Comparison of ENCODE assay signal across 21 cellular contexts in the genomic region with DNA sequence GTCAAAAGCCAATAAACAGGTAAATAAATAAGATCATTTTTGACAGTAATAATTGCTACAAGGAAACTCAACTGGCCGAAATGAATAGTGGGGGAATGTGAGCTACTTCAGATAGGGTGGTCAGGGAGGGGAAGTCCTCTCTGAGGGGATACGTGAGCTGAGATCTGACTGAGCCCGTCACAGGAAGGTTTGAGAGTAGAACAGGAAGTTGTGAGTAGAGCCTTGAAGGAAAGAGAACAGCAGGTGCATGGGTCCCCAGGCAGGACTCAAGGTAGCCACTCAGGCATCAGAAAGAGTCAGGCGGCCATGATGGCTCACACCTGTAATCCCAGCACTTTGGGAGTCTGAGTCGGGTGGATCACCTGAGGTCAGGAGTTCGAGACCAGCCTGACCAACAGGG. TPM values are rescaled to one million over a fixed set of nuclear protein-coding genes. Genes with fewer than 3 reads are reported as not detected.
A peak's percentile ranks its signal among the peaks of the same experiment; 100 is the strongest.
DNase-seq lines count a peak whose midpoint lies in the region; ATAC-seq and TF ChIP-seq lines count a peak whose summit lies in the region.
"Had no signal": no experiment of that assay in that cellular context is flagged by ENCODE, and none has a peak within 500 bp of the region (broad histone marks: within the 10 kb centered on the region; RNA-seq: fewer than 3 reads in every experiment).

No MANE protein-coding gene starts in this region.

- POLR2A ChIA-PET in activated naive CD8-positive, alpha-beta T cell treated with anti-CD3 and anti-CD28 coated beads, Interleukin-2, amount 10 ng/mL, durations not matched to agents 7 days and 5 days (lab: Charles Lee): interaction anchor here (0.9 to 1.0 kb wide), 2 partner anchors 10 to 14 kb away, joined by 3 read pairs; no protein-coding TSS in a partner anchor

- H3K27ac Mint-ChIP-seq in activated naive CD8-positive, alpha-beta T cell treated with anti-CD3 and anti-CD28 coated beads, Interleukin-2, amount 10 ng/mL, durations not matched to agents 7 days and 5 days: peak overlapping the region; percentile 68
- peak overlapping the region; percentile 63 to 68 for H3K27ac Mint-ChIP-seq in natural killer cell
- peak overlapping the region in 1 of 3 experiments; percentile 27; a peak in 1 of 7 replicates for H3K27ac Mint-ChIP-seq in H9
- H3K27ac Mint-ChIP-seq: activated CD4-positive, alpha-beta T cell treated with anti-CD3 and anti-CD28 coated beads, Interleukin-2, amount 10 ng/mL, durations not matched to agents 24 days and 14 days had no signal

- H3K14ac ChIP-seq in H9 (ENCODE audit: insufficient read depth, low read length): no peak overlapping the region

- no peak overlapping the region for H3K4ac ChIP-seq in H9 (ENCODE audit: low read depth, low read length)

- ATAC-seq in activated naive CD8-positive, alpha-beta T cell treated with anti-CD3 and anti-CD28 coated beads, Interleukin-2, amount 10 ng/mL, durations not matched to agents 7 days and 5 days (ENCODE audit: low read depth): peak; percentile 53
- ATAC-seq in natural killer cell: no peak

- H2BK15ac ChIP-seq in H9 (ENCODE audit: low read depth, low read length): no peak overlapping the region

- no peak overlapping the region for H4K5ac ChIP-seq in H9 (ENCODE audit: insufficient read length, low read depth, low read length)

- H3K27ac ChIP-seq in BLaER1 (no peak overlapping the region), H9 (ENCODE audit: insufficient read length, low read depth, low read length) (no peak overlapping the region)
- H3K27ac ChIP-seq: coronary artery had no signal

- no peak overlapping the region for H2AK5ac ChIP-seq in H9 (ENCODE audit: insufficient read length, low read length)

- H3K4me3 ChIP-seq in BLaER1 (no peak overlapping the region), GM12865 (ENCODE audit: low read depth, low read length) (no peak overlapping the region)
- H3K4me3 ChIP-seq: coronary artery, skin epidermis had no signal

- H4K91ac ChIP-seq in H9 (ENCODE audit: insufficient read length, low read depth, low read length): no peak overlapping the region

- peak overlapping the region; percentile 42 for H3K4me2 ChIP-seq in BLaER1
- H3K4me2 ChIP-seq in H9 (ENCODE audit: insufficient read depth, insufficient read length, low read length): no peak overlapping the region

- H2BK5ac ChIP-seq in H9 (ENCODE audit: insufficient read length, low read length): no peak overlapping the region

- H3K27me3 Mint-ChIP-seq in activated naive CD8-positive, alpha-beta T cell treated with anti-CD3 and anti-CD28 coated beads, Interleukin-2, amount 10 ng/mL, durations not matched to agents 7 days and 5 days: no peaks in the 10 kb centered on the region
- H3K27me3 Mint-ChIP-seq in natural killer cell (ENCODE audit: low read depth in 2 of 2): no peaks in the 10 kb centered on the region
- H3K27me3 Mint-ChIP-seq in H9 (ENCODE audit: low read depth): no peaks in the 10 kb centered on the region
- H3K27me3 Mint-ChIP-seq: activated CD4-positive, alpha-beta T cell treated with anti-CD3 and anti-CD28 coated beads, Interleukin-2, amount 10 ng/mL, durations not matched to agents 24 days and 14 days had no signal

- no CpG with 5 or more reads among the region's 6 CpGs for WGBS in H9 (ENCODE audit: extremely low coverage, insufficient read length, low lambda C conversion rate)

- H3K36me3 Mint-ChIP-seq in activated naive CD8-positive, alpha-beta T cell treated with anti-CD3 and anti-CD28 coated beads, Interleukin-2, amount 10 ng/mL, durations not matched to agents 7 days and 5 days: peaks cover 24% of the 10 kb centered on the region
- H3K36me3 Mint-ChIP-seq in natural killer cell (no peaks in the 10 kb centered on the region), H9 (ENCODE audit: insufficient read depth in 1 of 3, low read depth in 3 of 3) (peaks cover 16 to 52% (median 40%) of the 10 kb centered on the region in 3 experiments)

- H4K8ac ChIP-seq in H9 (replicated peaks; ENCODE audit: insufficient read length, low read depth, low read length): no peak overlapping the region

- DNase-seq in GM12865 (ENCODE audit: low read depth) (peak; percentile 31), natural killer cell (no peak), H9 (no peak), UCSD-AML1 (lab: John Stamatoyannopoulos, UW; ENCODE audit: unreplicated experiment) (no peak)
- DNase-seq in activated naive CD8-positive, alpha-beta T cell treated with anti-CD3 and anti-CD28 coated beads, Interleukin-2, amount 10 ng/mL, durations not matched to agents 7 days and 5 days: no peak
- DNase-seq in effector CD4-positive, alpha-beta T cell: no peak
- DNase-seq: activated CD4-positive, alpha-beta T cell treated with anti-CD3 and anti-CD28 coated beads, Interleukin-2, amount 10 ng/mL, durations not matched to agents 24 days and 14 days; EL; GOT3; kidney glomerular epithelial cell; mammary epithelial cell; NCI-H1092; NCI-H2081; NK-92 treated with Interleukin-12 subunit alpha and Interleukin-12 subunit beta, amount 100 ng/mL, for 24 hours had no signal

- peaks cover 58% of the 10 kb centered on the region for H3K4me1 ChIP-seq in BLaER1
- no peaks in the 10 kb centered on the region for H3K4me1 ChIP-seq in H9 (ENCODE audit: insufficient read depth, low read length)

- peaks cover 75% of the 10 kb centered on the region for H3K36me3 ChIP-seq in BLaER1

- no peaks in the 10 kb centered on the region for H3K27me3 ChIP-seq in BLaER1
- H3K27me3 ChIP-seq in H9 (ENCODE audit: insufficient read depth, low read length): no peaks in the 10 kb centered on the region

- intact Hi-C loops in natural killer cell (cut with micrococcal nuclease): no loop called here

- peaks cover 21% of the 10 kb centered on the region for H3K4me1 Mint-ChIP-seq in activated naive CD8-positive, alpha-beta T cell treated with anti-CD3 and anti-CD28 coated beads, Interleukin-2, amount 10 ng/mL, durations not matched to agents 7 days and 5 days
- peaks cover 14 to 38% of the 10 kb centered on the region in 2 donors for H3K4me1 Mint-ChIP-seq in natural killer cell
- peaks cover 3 to 5% of the 10 kb centered on the region in 2 experiments for H3K4me1 Mint-ChIP-seq in H9

- no peak for TF ChIP-seq CTCF in GM12865 (IDR thresholded peaks at IDR 0.05; ENCODE audit: insufficient read depth, low read depth, low read length, missing control alignments)
- no peak for TF ChIP-seq CTCF in natural killer cell (IDR thresholded peaks at IDR 0.05)
- TF ChIP-seq CTCF in H9 (conservative IDR thresholded peaks at IDR 0.05): no peak

- no peak overlapping the region for H2BK120ac ChIP-seq in H9 (ENCODE audit: low read depth, low read length, poor library complexity, severe bottlenecking)

- H3K79me2 ChIP-seq in H9 (ENCODE audit: insufficient read depth, low read length): no peaks in the 10 kb centered on the region

- H2AFZ ChIP-seq in H9 (ENCODE audit: low read length): no peak overlapping the region

- H2BK20ac ChIP-seq in H9 (ENCODE audit: low read depth, low read length, poor library complexity, severe bottlenecking): no peak overlapping the region

- H3K56ac ChIP-seq in H9 (ENCODE audit: insufficient read length, low read depth, low read length): no peak overlapping the region

- H4K20me1 ChIP-seq in BLaER1 (peaks cover 37% of the 10 kb centered on the region; the same call in 1 of the 2 replicates), H9 (ENCODE audit: control insufficient read depth, insufficient read depth, insufficient read length) (no peaks in the 10 kb centered on the region)

- no peak overlapping the region for H3K18ac ChIP-seq in H9 (ENCODE audit: insufficient read length, low read depth, low read length)

- no peak overlapping the region for H3T11ph ChIP-seq in H9 (ENCODE audit: low read length)

- H3K9me3 ChIP-seq in BLaER1: peaks cover 11% of the 10 kb centered on the region
- H3K9me3 ChIP-seq in H9 (ENCODE audit: control insufficient read depth, low read depth, low read length): no peaks in the 10 kb centered on the region

- no peaks in the 10 kb centered on the region for H3K79me1 ChIP-seq in H9 (ENCODE audit: insufficient read depth, low read depth, low read length, poor library complexity, severe bottlenecking)

- H3K9me3 Mint-ChIP-seq in activated naive CD8-positive, alpha-beta T cell treated with anti-CD3 and anti-CD28 coated beads, Interleukin-2, amount 10 ng/mL, durations not matched to agents 7 days and 5 days: no peaks in the 10 kb centered on the region
- H3K9me3 Mint-ChIP-seq in natural killer cell: no peaks in the 10 kb centered on the region
- no peaks in the 10 kb centered on the region for H3K9me3 Mint-ChIP-seq in H9
- H3K9me3 Mint-ChIP-seq: activated CD4-positive, alpha-beta T cell treated with anti-CD3 and anti-CD28 coated beads, Interleukin-2, amount 10 ng/mL, durations not matched to agents 24 days and 14 days had no signal

- no peak overlapping the region for H3K23ac ChIP-seq in H9 (ENCODE audit: insufficient read length, low read depth, low read length)

- H2BK12ac ChIP-seq in H9 (ENCODE audit: insufficient read length, low read depth, low read length): no peak overlapping the region

- H3K4me3 Mint-ChIP-seq in activated naive CD8-positive, alpha-beta T cell treated with anti-CD3 and anti-CD28 coated beads, Interleukin-2, amount 10 ng/mL, durations not matched to agents 7 days and 5 days: no peak overlapping the region
- H3K4me3 Mint-ChIP-seq in natural killer cell (no peak overlapping the region), H9 (no peak overlapping the region)
- H3K4me3 Mint-ChIP-seq: activated CD4-positive, alpha-beta T cell treated with anti-CD3 and anti-CD28 coated beads, Interleukin-2, amount 10 ng/mL, durations not matched to agents 24 days and 14 days had no signal

- H3K23me2 ChIP-seq in H9 (ENCODE audit: insufficient read length, low read depth, low read length, poor library complexity, severe bottlenecking): peaks cover under 1% of the 10 kb centered on the region

- H3K9ac ChIP-seq in BLaER1 (no peak overlapping the region), H9 (ENCODE audit: extremely low read depth, insufficient read length, low read length) (no peak overlapping the region)

RNA-seq across cellular contexts. Expression of a gene that starts 6.3 kb away (rescaled TPM):
- total RNA-seq in activated naive CD8-positive, alpha-beta T cell treated with anti-CD3 and anti-CD28 coated beads, Interleukin-2, amount 10 ng/mL, durations not matched to agents 7 days and 5 days: 10 to 100 TPM; 12.4 to 13.9 TPM
- 10 to 100 TPM; 28.5 to 43.7 (median 32.2) TPM for total RNA-seq in natural killer cell
- 24.1 and 25.4 TPM in 2 replicates for total RNA-seq in H9 (2021)

RNA-seq across cellular contexts. Expression of a gene that starts 6.7 kb away (rescaled TPM):
- 10 to 100 TPM; 15.3 to 17.8 TPM for total RNA-seq in activated naive CD8-positive, alpha-beta T cell treated with anti-CD3 and anti-CD28 coated beads, Interleukin-2, amount 10 ng/mL, durations not matched to agents 7 days and 5 days
- total RNA-seq in natural killer cell (10 to 100 TPM in 1 of 3 donors, 1 to 10 TPM in 2; 4.0 to 10.4 (median 5.8) TPM), H9 (2021) (16.3 and 19.7 TPM in 2 replicates)

RNA-seq across cellular contexts. Expression of a gene that starts 14.1 kb away (rescaled TPM):
- total RNA-seq in activated naive CD8-positive, alpha-beta T cell treated with anti-CD3 and anti-CD28 coated beads, Interleukin-2, amount 10 ng/mL, durations not matched to agents 7 days and 5 days: 10 to 100 TPM; 11.7 to 15.6 TPM
- total RNA-seq in natural killer cell: 1 to 10 TPM; 1.7 to 3.0 (median 2.4) TPM
- total RNA-seq in H9 (2021): 11.4 and 11.9 TPM in 2 replicates
- total RNA-seq: NCI-H460 had no signal

RNA-seq across cellular contexts. Expression of a gene that starts 14.4 kb away (rescaled TPM):
- total RNA-seq in activated naive CD8-positive, alpha-beta T cell treated with anti-CD3 and anti-CD28 coated beads, Interleukin-2, amount 10 ng/mL, durations not matched to agents 7 days and 5 days: 10 to 100 TPM; 40.0 to 43.2 TPM
- total RNA-seq in natural killer cell: 10 to 100 TPM; 33.2 to 43.9 (median 40.7) TPM
- 38.0 and 42.8 TPM in 2 replicates for total RNA-seq in H9 (2021)

RNA-seq across cellular contexts. Expression of a gene that starts 22.2 kb away (rescaled TPM):
- total RNA-seq in activated naive CD8-positive, alpha-beta T cell treated with anti-CD3 and anti-CD28 coated beads, Interleukin-2, amount 10 ng/mL, durations not matched to agents 7 days and 5 days: under 1 TPM; 0.68 to 0.72 TPM
- total RNA-seq in natural killer cell (under 1 TPM; 0.24 to 0.75 (median 0.50) TPM), H9 (2021) (0.44 and 0.70 TPM in 2 replicates)
- total RNA-seq: HT1080, pulmonary artery endothelial cell, temporal lobe had no signal
